1 cellular context compared by ENCODE assay signal in genomic region chr15:74843445-74843828, GRCh38.
A peak's percentile ranks its signal among the peaks of the same experiment; 100 is the strongest.
TF ChIP-seq lines count a peak whose summit lies in the region.

No MANE protein-coding gene starts in this region.

TF ChIP-seq in K562, 482 proteins besides CTCF, POLR2A, EP300 and RAD21 (continued from another document and continues in another):
- no peak; the same call in 1 of the 2 replicates for TF ChIP-seq MGA (IDR thresholded peaks at IDR 0.05)
- TF ChIP-seq EP400 (IDR thresholded peaks at IDR 0.05) = no peak
- peak; percentile 19; the same call in 1 of the 2 replicates for TF ChIP-seq CBFB (CRISPR knock-in tag; IDR thresholded peaks at IDR 0.05)
- TF ChIP-seq ATF6 (CRISPR knock-in tag; IDR thresholded peaks at IDR 0.05) = 0 out of 2 replicates have a peak, but pooled peaks have one; percentile 4
- 0 out of 2 replicates have a peak, but pooled peaks have one; percentile 36 for TF ChIP-seq ZBTB49 (CRISPR knock-in tag; IDR thresholded peaks at IDR 0.05; ENCODE audit: borderline replicate concordance)
- no peak for TF ChIP-seq ADNP (tag; IDR thresholded peaks at IDR 0.05)
- no peak for TF ChIP-seq ATF3 (IDR thresholded peaks at IDR 0.05)
- no peak for TF ChIP-seq ATF3 (CRISPR knock-in tag; conservative IDR thresholded peaks at IDR 0.05)
- TF ChIP-seq FOXA3 (CRISPR knock-in tag; conservative IDR thresholded peaks at IDR 0.05 in 1 of 2, IDR thresholded peaks at IDR 0.05 in 1 of 2) = no peak
- TF ChIP-seq JUNB (CRISPR knock-in tag; conservative IDR thresholded peaks at IDR 0.05) = no peak
- TF ChIP-seq ZNF76 (CRISPR knock-in tag; IDR thresholded peaks at IDR 0.05; ENCODE audit: borderline replicate concordance) = no peak
- no peak for TF ChIP-seq HCFC1 (IDR thresholded peaks at IDR 0.05; ENCODE audit: low read depth, low read length)
- TF ChIP-seq, protein P1, sequence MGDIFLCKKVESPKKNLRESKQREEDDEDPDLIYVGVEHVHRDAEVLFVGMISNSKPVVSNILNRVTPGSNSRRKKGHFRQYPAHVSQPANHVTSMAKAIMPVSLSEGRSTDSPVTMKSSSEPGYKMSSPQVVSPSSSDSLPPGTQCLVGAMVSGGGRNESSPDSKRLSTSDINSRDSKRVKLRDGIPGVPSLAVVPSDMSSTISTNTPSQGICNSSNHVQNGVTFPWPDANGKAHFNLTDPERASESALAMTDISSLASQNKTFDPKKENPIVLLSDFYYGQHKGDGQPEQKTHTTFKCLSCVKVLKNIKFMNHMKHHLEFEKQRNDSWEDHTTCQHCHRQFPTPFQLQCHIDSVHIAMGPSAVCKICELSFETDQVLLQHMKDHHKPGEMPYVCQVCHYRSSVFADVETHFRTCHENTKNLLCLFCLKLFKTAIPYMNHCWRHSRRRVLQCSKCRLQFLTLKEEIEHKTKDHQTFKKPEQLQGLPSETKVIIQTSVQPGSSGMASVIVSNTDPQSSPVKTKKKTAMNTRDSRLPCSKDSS (IDR thresholded peaks at IDR 0.05; ENCODE audit: low read depth, partially characterized antibody) = no peak
- no peak for TF ChIP-seq MTF1 (CRISPR knock-in tag; IDR thresholded peaks at IDR 0.05; ENCODE audit: borderline replicate concordance)
- no peak for TF ChIP-seq ZNF695 (CRISPR knock-in tag; IDR thresholded peaks at IDR 0.05)
- TF ChIP-seq BRF1 (IDR thresholded peaks at IDR 0.05; ENCODE audit: borderline replicate concordance, extremely low read depth, insufficient read length) = no peak
- TF ChIP-seq KDM2B (CRISPR knock-in tag; IDR thresholded peaks at IDR 0.05) = no peak; the same call in 1 of the 2 replicates
- no peak for TF ChIP-seq PHF8 (IDR thresholded peaks at IDR 0.05; ENCODE audit: borderline replicate concordance, low read length)
- no peak for TF ChIP-seq ZBTB5 (IDR thresholded peaks at IDR 0.05)
- 0 out of 2 replicates have a peak, but pooled peaks have one; percentile 49 for TF ChIP-seq PHB (CRISPR knock-in tag; IDR thresholded peaks at IDR 0.05)
- no peak for TF ChIP-seq FOXJ3 (CRISPR knock-in tag; IDR thresholded peaks at IDR 0.05)
- TF ChIP-seq ELF2 (CRISPR knock-in tag; IDR thresholded peaks at IDR 0.05) = 0 out of 2 replicates have a peak, but pooled peaks have one; percentile 26
- TF ChIP-seq, protein P2, sequence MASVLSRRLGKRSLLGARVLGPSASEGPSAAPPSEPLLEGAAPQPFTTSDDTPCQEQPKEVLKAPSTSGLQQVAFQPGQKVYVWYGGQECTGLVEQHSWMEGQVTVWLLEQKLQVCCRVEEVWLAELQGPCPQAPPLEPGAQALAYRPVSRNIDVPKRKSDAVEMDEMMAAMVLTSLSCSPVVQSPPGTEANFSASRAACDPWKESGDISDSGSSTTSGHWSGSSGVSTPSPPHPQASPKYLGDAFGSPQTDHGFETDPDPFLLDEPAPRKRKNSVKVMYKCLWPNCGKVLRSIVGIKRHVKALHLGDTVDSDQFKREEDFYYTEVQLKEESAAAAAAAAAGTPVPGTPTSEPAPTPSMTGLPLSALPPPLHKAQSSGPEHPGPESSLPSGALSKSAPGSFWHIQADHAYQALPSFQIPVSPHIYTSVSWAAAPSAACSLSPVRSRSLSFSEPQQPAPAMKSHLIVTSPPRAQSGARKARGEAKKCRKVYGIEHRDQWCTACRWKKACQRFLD (CRISPR knock-in tag; IDR thresholded peaks at IDR 0.05) = peak; percentile 1; the same call in 1 of the 2 replicates
- TF ChIP-seq, protein P3, sequence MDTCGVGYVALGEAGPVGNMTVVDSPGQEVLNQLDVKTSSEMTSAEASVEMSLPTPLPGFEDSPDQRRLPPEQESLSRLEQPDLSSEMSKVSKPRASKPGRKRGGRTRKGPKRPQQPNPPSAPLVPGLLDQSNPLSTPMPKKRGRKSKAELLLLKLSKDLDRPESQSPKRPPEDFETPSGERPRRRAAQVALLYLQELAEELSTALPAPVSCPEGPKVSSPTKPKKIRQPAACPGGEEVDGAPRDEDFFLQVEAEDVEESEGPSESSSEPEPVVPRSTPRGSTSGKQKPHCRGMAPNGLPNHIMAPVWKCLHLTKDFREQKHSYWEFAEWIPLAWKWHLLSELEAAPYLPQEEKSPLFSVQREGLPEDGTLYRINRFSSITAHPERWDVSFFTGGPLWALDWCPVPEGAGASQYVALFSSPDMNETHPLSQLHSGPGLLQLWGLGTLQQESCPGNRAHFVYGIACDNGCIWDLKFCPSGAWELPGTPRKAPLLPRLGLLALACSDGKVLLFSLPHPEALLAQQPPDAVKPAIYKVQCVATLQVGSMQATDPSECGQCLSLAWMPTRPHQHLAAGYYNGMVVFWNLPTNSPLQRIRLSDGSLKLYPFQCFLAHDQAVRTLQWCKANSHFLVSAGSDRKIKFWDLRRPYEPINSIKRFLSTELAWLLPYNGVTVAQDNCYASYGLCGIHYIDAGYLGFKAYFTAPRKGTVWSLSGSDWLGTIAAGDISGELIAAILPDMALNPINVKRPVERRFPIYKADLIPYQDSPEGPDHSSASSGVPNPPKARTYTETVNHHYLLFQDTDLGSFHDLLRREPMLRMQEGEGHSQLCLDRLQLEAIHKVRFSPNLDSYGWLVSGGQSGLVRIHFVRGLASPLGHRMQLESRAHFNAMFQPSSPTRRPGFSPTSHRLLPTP (IDR thresholded peaks at IDR 0.05; ENCODE audit: borderline replicate concordance, extremely low read depth, insufficient read length) = no peak
- no peak for TF ChIP-seq ETV6 (IDR thresholded peaks at IDR 0.05; ENCODE audit: borderline replicate concordance in 1 of 2, low read depth in 2 of 2, low read length in 1 of 2)
- no peak for TF ChIP-seq ETV6 (CRISPR knock-in tag; IDR thresholded peaks at IDR 0.05; ENCODE audit: borderline replicate concordance)
